In genomic region chr1:22177354-22178003, GRCh38 we compare ENCODE assay signal across 1 cellular context.
A peak's percentile ranks its signal among the peaks of the same experiment; 100 is the strongest.
TF ChIP-seq lines count a peak whose summit lies in the region.

No MANE protein-coding gene starts in this region.

TF ChIP-seq in GM12878, 131 proteins besides CTCF, POLR2A, EP300 and RAD21 (continued from another document):
- TF ChIP-seq ZBTB33 (IDR thresholded peaks at IDR 0.05) (no peak), CHD4 (IDR thresholded peaks at IDR 0.05) (no peak), DPF2 (IDR thresholded peaks at IDR 0.05) (peak; percentile 55; the same call in 1 of the 2 replicates), RFX5 (IDR thresholded peaks at IDR 0.05; ENCODE audit: low read depth, low read length) (no peak), ATF2 (IDR thresholded peaks at IDR 0.05; ENCODE audit: low read length) (0 out of 2 replicates have a peak, but pooled peaks have one; percentile 38), SMARCA5 (IDR thresholded peaks at IDR 0.05) (peak; percentile 54; the same call in 1 of the 2 replicates), HDAC6 (IDR thresholded peaks at IDR 0.05; ENCODE audit: unreplicated experiment) (no peak), SMAD1 (IDR thresholded peaks at IDR 0.05; ENCODE audit: low read depth, partially characterized antibody) (no peak), IKZF2 (IDR thresholded peaks at IDR 0.05) (peak in 1 of 2 experiments; percentile 70; a peak in 2 of 4 replicates), TAF1 (IDR thresholded peaks at IDR 0.05; ENCODE audit: borderline replicate concordance, low read depth, low read length) (no peak), RELB (IDR thresholded peaks at IDR 0.05; ENCODE audit: low read depth) (peak; percentile 65; the same call in 1 of the 2 replicates), CREM (IDR thresholded peaks at IDR 0.05; ENCODE audit: low read depth) (0 out of 2 replicates have a peak, but pooled peaks have one; percentile 34), HSF1 (IDR thresholded peaks at IDR 0.05; ENCODE audit: low read depth, low read length) (no peak), SUZ12 (IDR thresholded peaks at IDR 0.05; ENCODE audit: unreplicated experiment) (no peak), GABPA (IDR thresholded peaks at IDR 0.05; ENCODE audit: low read depth) (no peak), TCF12 (IDR thresholded peaks at IDR 0.05; ENCODE audit: low read depth, low read length) (0 out of 2 replicates have a peak, but pooled peaks have one; percentile 45), KLF5 (IDR thresholded peaks at IDR 0.05; ENCODE audit: partially characterized antibody) (no peak), EED (IDR thresholded peaks at IDR 0.05; ENCODE audit: low read depth) (peak; percentile 87), MYC (IDR thresholded peaks at IDR 0.05; ENCODE audit: insufficient read depth, insufficient read length, insufficient replicate concordance, low read length, severe bottlenecking) (no peak), FOS (IDR thresholded peaks at IDR 0.05; ENCODE audit: borderline replicate concordance, extremely low read depth, insufficient read length) (no peak), SREBF1 (IDR thresholded peaks at IDR 0.05; ENCODE audit: low read length) (no peak), NFIC (IDR thresholded peaks at IDR 0.05; ENCODE audit: low read depth, low read length) (peak; percentile 51; the same call in 1 of the 2 replicates), BMI1 (IDR thresholded peaks at IDR 0.05; ENCODE audit: borderline replicate concordance) (no peak), BACH1 (IDR thresholded peaks at IDR 0.05; ENCODE audit: borderline replicate concordance) (no peak), NR2F1 (conservative IDR thresholded peaks at IDR 0.05) (peak; percentile 84), JUNB (IDR thresholded peaks at IDR 0.05) (peak; percentile 67), MEF2B (IDR thresholded peaks at IDR 0.05; ENCODE audit: partially characterized antibody, poor library complexity, severe bottlenecking) (peak; percentile 32), RELA (IDR thresholded peaks at IDR 0.05; ENCODE audit: borderline replicate concordance, partially characterized antibody) (peak; percentile 51), ATF7 (IDR thresholded peaks at IDR 0.05; ENCODE audit: low read depth) (peak; percentile 60; the same call in 1 of the 2 replicates), IKZF1 (conservative IDR thresholded peaks at IDR 0.05) (peak; percentile 66), CREB1 (IDR thresholded peaks at IDR 0.05; ENCODE audit: low read depth) (peak; percentile 40; the same call in 1 of the 2 replicates)
